In genomic region chr6:111793711-111794111, GRCh38 we compare ENCODE assay signal across 10 cellular contexts.
DNase-seq lines count a peak whose midpoint lies in the region; ATAC-seq and TF ChIP-seq lines count a peak whose summit lies in the region.
"Had no signal": no experiment of that assay in that cellular context is flagged by ENCODE, and none has a peak within 500 bp of the region (broad histone marks: within the 10 kb centered on the region; RNA-seq: fewer than 3 reads in every experiment).

No MANE protein-coding gene starts in this region.

- H3K9me2 ChIP-seq in Loucy (replicated peaks; ENCODE audit: low read depth, low read length), result no peaks in the 10 kb centered on the region

- peak overlapping the region; percentile 13; the same call in 1 of the 2 replicates for H2AFZ ChIP-seq in Loucy (ENCODE audit: low read length)

- H3K9me3 ChIP-seq in Loucy (ENCODE audit: insufficient read depth, low read depth, low read length) (no peaks in the 10 kb centered on the region), tibial artery (no peaks in the 10 kb centered on the region)

- H3K27ac ChIP-seq in tibial artery, result no peak overlapping the region
- H3K27ac ChIP-seq: 22Rv1 had no signal

- peak overlapping the region; percentile 66 for H3K27ac Mint-ChIP-seq in activated naive CD4-positive, alpha-beta T cell treated with anti-CD3 and anti-CD28 coated beads, Interleukin-2, amount 10 ng/mL, durations not matched to agents 7 days and 5 days

- H3K9me3 Mint-ChIP-seq in activated naive CD4-positive, alpha-beta T cell treated with anti-CD3 and anti-CD28 coated beads, Interleukin-2, amount 10 ng/mL, durations not matched to agents 7 days and 5 days, result no peaks in the 10 kb centered on the region

- no peaks in the 10 kb centered on the region for H3K27me3 Mint-ChIP-seq in activated naive CD4-positive, alpha-beta T cell treated with anti-CD3 and anti-CD28 coated beads, Interleukin-2, amount 10 ng/mL, durations not matched to agents 7 days and 5 days

- no peaks in the 10 kb centered on the region for H4K20me1 ChIP-seq in Loucy (ENCODE audit: insufficient read depth, low read length, poor library complexity, severe bottlenecking)

- DNase-seq in DMS 273 (lab: John Stamatoyannopoulos, UW; ENCODE audit: unreplicated experiment) (peak; percentile 20), DMS 273 treated with DMSO at 0.1 percent for 48 hours (lab: John Stamatoyannopoulos, UW) (no peak), tibial artery (no peak)
- peak; percentile 50 for DNase-seq in activated naive CD4-positive, alpha-beta T cell treated with anti-CD3 and anti-CD28 coated beads, Interleukin-2, amount 10 ng/mL, durations not matched to agents 7 days and 5 days
- DNase-seq in stimulated activated CD8-positive, alpha-beta memory T cell treated with anti-CD3 and anti-CD28 coated beads, Interleukin-4, amount 100 ng/mL, for 48 hours, result peak; percentile 70
- DNase-seq: NCI-H82 had no signal

- H3K4me3 Mint-ChIP-seq in activated naive CD4-positive, alpha-beta T cell treated with anti-CD3 and anti-CD28 coated beads, Interleukin-2, amount 10 ng/mL, durations not matched to agents 7 days and 5 days, result no peak overlapping the region

- peaks cover 28% of the 10 kb centered on the region for H3K36me3 Mint-ChIP-seq in activated naive CD4-positive, alpha-beta T cell treated with anti-CD3 and anti-CD28 coated beads, Interleukin-2, amount 10 ng/mL, durations not matched to agents 7 days and 5 days

- peak overlapping the region; percentile 68 for H3K4me2 ChIP-seq in Loucy (ENCODE audit: low read depth, low read length, poor library complexity, severe bottlenecking)

- intact Hi-C loops in tibial artery (cut with DNase I; ENCODE audit: low total_unique reads), result no loop called here

- H3K79me2 ChIP-seq in Loucy (ENCODE audit: insufficient read depth, low read length), result peaks cover 88% of the 10 kb centered on the region

- H3K4me1 ChIP-seq in Loucy (ENCODE audit: insufficient read depth, low read length, poor library complexity, severe bottlenecking) (peaks cover 58% of the 10 kb centered on the region), tibial artery (peaks cover 0 to 4% (median 0%) of the 10 kb centered on the region in 4 donors)

- H3K4me3 ChIP-seq in Loucy (ENCODE audit: low read length, poor library complexity, severe bottlenecking), result peak overlapping the region; percentile 60
- no peak overlapping the region for H3K4me3 ChIP-seq in tibial artery

- CTCF ChIA-PET in activated naive CD4-positive, alpha-beta T cell treated with anti-CD3 and anti-CD28 coated beads, Interleukin-2, amount 10 ng/mL, durations not matched to agents 7 days and 5 days (lab: Charles Lee), result interaction anchor here (0.6 kb wide), 1 partner anchor 32 kb away, joined by 3 read pairs; no protein-coding TSS in a partner anchor

- peak overlapping the region; percentile 55 for H3K9ac ChIP-seq in Loucy (ENCODE audit: low read depth, low read length, poor library complexity, severe bottlenecking)

- TF ChIP-seq CTCF in Loucy (conservative IDR thresholded peaks at IDR 0.05; ENCODE audit: low read length) (no peak), tibial artery (IDR thresholded peaks at IDR 0.05) (no peak)

- H3K27me3 ChIP-seq in Loucy (ENCODE audit: insufficient read depth, low read length, poor library complexity, severe bottlenecking) (no peaks in the 10 kb centered on the region), tibial artery (no peaks in the 10 kb centered on the region)

- H3K36me3 ChIP-seq in Loucy (ENCODE audit: insufficient read depth, low read length) (no peaks in the 10 kb centered on the region), tibial artery (no peaks in the 10 kb centered on the region)

- ATAC-seq in HG03521 (IDR thresholded peaks at IDR 0.05; ENCODE audit: unreplicated experiment) (no peak), HG03354 (IDR thresholded peaks at IDR 0.05; ENCODE audit: poor library complexity, severe bottlenecking, unreplicated experiment) (no peak)

- H3K4me1 Mint-ChIP-seq in activated naive CD4-positive, alpha-beta T cell treated with anti-CD3 and anti-CD28 coated beads, Interleukin-2, amount 10 ng/mL, durations not matched to agents 7 days and 5 days, result peaks cover 55% of the 10 kb centered on the region

- H3F3A ChIP-seq in Loucy (ENCODE audit: low read depth), result no peaks in the 10 kb centered on the region

Comparison
In these comparisons a context has a peak if more than half of its experiments do, and no peak if none do; other contexts are left out.
1. DNase-seq: peak in DMS 273 (single experiment), activated naive CD4-positive, alpha-beta T cell treated with anti-CD3 and anti-CD28 coated beads, Interleukin-2, amount 10 ng/mL, durations not matched to agents 7 days and 5 days (single experiment) and stimulated activated CD8-positive, alpha-beta memory T cell treated with anti-CD3 and anti-CD28 coated beads, Interleukin-4, amount 100 ng/mL, for 48 hours (single experiment); none in DMS 273 treated with DMSO at 0.1 percent for 48 hours (single experiment) and tibial artery (0 of 2).